In genomic region chr3:53881691-53882593, GRCh38 we compare ENCODE assay signal across 1 cellular context.
TF ChIP-seq lines count a peak whose summit lies in the region.

Gene ACTR8, minus strand, starts transcription at chr3:53882152. Its CDS starts 51 bp downstream, at chr3:53882101.

TF ChIP-seq in HEK293, 187 proteins besides CTCF, POLR2A, EP300 and RAD21 (continued from another document):
- peak; percentile 48; the same call in 1 of the 2 replicates for TF ChIP-seq HIC1 (tag by site-specific recombination; IDR thresholded peaks at IDR 0.05)
- TF ChIP-seq ZNF449 (tag by site-specific recombination; IDR thresholded peaks at IDR 0.05): peak; percentile 81
- no peak for TF ChIP-seq ZNF768 (tag by site-specific recombination; IDR thresholded peaks at IDR 0.05)
- TF ChIP-seq ZNF175 (tag by site-specific recombination; IDR thresholded peaks at IDR 0.05): no peak
- TF ChIP-seq TRIM28 (IDR thresholded peaks at IDR 0.05; ENCODE audit: borderline replicate concordance, low read length): no peak
- TF ChIP-seq ZNF24 (tag by site-specific recombination; IDR thresholded peaks at IDR 0.05): peak; percentile 49; the same call in 1 of the 2 replicates
- TF ChIP-seq ZNF660 (tag by site-specific recombination; IDR thresholded peaks at IDR 0.05): peak; percentile 50; the same call in 1 of the 2 replicates
- TF ChIP-seq ZNF2 (tag by site-specific recombination; IDR thresholded peaks at IDR 0.05): peak; percentile 92
- TF ChIP-seq ZNF404 (tag by site-specific recombination; IDR thresholded peaks at IDR 0.05): no peak
- peak; percentile 85; the same call in 1 of the 2 replicates for TF ChIP-seq ZNF501 (tag by site-specific recombination; IDR thresholded peaks at IDR 0.05)
- TF ChIP-seq ZNF140 (tag by site-specific recombination; IDR thresholded peaks at IDR 0.05): no peak
- peak; percentile 78 for TF ChIP-seq ZNF610 (tag by site-specific recombination; IDR thresholded peaks at IDR 0.05; ENCODE audit: borderline replicate concordance)
- no peak for TF ChIP-seq ZNF623 (tag by site-specific recombination; IDR thresholded peaks at IDR 0.05)
- TF ChIP-seq ZNF629 (tag by site-specific recombination; IDR thresholded peaks at IDR 0.05): 0 out of 2 replicates have a peak, but pooled peaks have one; percentile 48
- TF ChIP-seq ZNF19 (tag by site-specific recombination; IDR thresholded peaks at IDR 0.05; ENCODE audit: low read depth): no peak
- peak; percentile 67 for TF ChIP-seq ZNF518A (tag by site-specific recombination; conservative IDR thresholded peaks at IDR 0.05; ENCODE audit: low read depth)
- TF ChIP-seq ZNF423 (tag by site-specific recombination; IDR thresholded peaks at IDR 0.05): peak; percentile 90
- TF ChIP-seq GLIS1 (tag by site-specific recombination; IDR thresholded peaks at IDR 0.05): peak; percentile 60
- no peak for TF ChIP-seq ZNF830 (tag by site-specific recombination; IDR thresholded peaks at IDR 0.05; ENCODE audit: low read depth)
- peak; percentile 96 for TF ChIP-seq ZBTB17 (tag by site-specific recombination; IDR thresholded peaks at IDR 0.05)
- TF ChIP-seq ZFP37 (tag by site-specific recombination; IDR thresholded peaks at IDR 0.05): peak; percentile 48; the same call in 1 of the 2 replicates
- TF ChIP-seq ZNF843 (tag by site-specific recombination; IDR thresholded peaks at IDR 0.05): peak; percentile 82
- TF ChIP-seq MZF1 (tag by site-specific recombination; IDR thresholded peaks at IDR 0.05; ENCODE audit: borderline replicate concordance): peak; percentile 73; the same call in 1 of the 2 replicates
- peak; percentile 57 for TF ChIP-seq SP2 (tag by site-specific recombination; IDR thresholded peaks at IDR 0.05)
- TF ChIP-seq ZNF239 (tag by site-specific recombination; IDR thresholded peaks at IDR 0.05): no peak
TF ChIP-seq in HEK293: peak in this region for 56.
